In genomic region chr9:92762196-92762595, GRCh38 we compare ENCODE assay signal across 10 cellular contexts. TPM values are rescaled to one million over a fixed set of nuclear protein-coding genes. Genes with fewer than 3 reads are reported as not detected.
DNase-seq lines count a peak whose midpoint lies in the region; ATAC-seq and TF ChIP-seq lines count a peak whose summit lies in the region.
"Had no signal": no experiment of that assay in that cellular context is flagged by ENCODE, and none has a peak within 500 bp of the region (broad histone marks: within the 10 kb centered on the region; RNA-seq: fewer than 3 reads in every experiment).

No MANE protein-coding gene starts in this region.

- H3K27ac ChIP-seq in left ventricle myocardium inferior (replicated peaks) (no peak overlapping the region), iPS-20b (ENCODE audit: low read length) (no peak overlapping the region), suprapubic skin (peak overlapping the region; percentile 34), stomach (peak overlapping the region in 1 of 5 donors; percentile 100)
- H3K27ac ChIP-seq: HL-60 had no signal

- H3K9ac ChIP-seq in iPS-20b (ENCODE audit: low read depth, low read length) = no peak overlapping the region

- no peak for DNase-seq in left ventricle myocardium inferior
- no peak for DNase-seq in Right ventricle myocardium superior
- DNase-seq in activated CD8-positive, alpha-beta T cell treated with anti-CD3 and anti-CD28 coated beads for 36 hours = no peak
- no peak for DNase-seq in suprapubic skin (ENCODE audit: low spot score in 2 of 2)
- DNase-seq in stimulated activated CD4-positive, alpha-beta T cell treated with anti-CD3 and anti-CD28 coated beads, Interleukin-15, amount 100 ng/mL, for 24 hours = no peak
- DNase-seq in stomach = no peak
- no peak for DNase-seq in epidermal melanocyte (ENCODE audit: insufficient read length, low spot score)
- DNase-seq: NCI-H1930 had no signal

- no peaks in the 10 kb centered on the region for H3K27me3 Mint-ChIP-seq in activated CD8-positive, alpha-beta T cell treated with anti-CD3 and anti-CD28 coated beads for 36 hours

- CTCF ChIA-PET in activated CD8-positive, alpha-beta T cell treated with anti-CD3 and anti-CD28 coated beads for 36 hours (lab: Charles Lee) = interaction anchor here (1.2 to 1.6 kb wide), 2 partner anchors 17 to 29 kb away, joined by 4 read pairs; no protein-coding TSS in a partner anchor

- H3K36me3 Mint-ChIP-seq in activated CD8-positive, alpha-beta T cell treated with anti-CD3 and anti-CD28 coated beads for 36 hours (ENCODE audit: low read depth) = no peaks in the 10 kb centered on the region

- peaks cover 76% of the 10 kb centered on the region for H3K4me1 ChIP-seq in left ventricle myocardium inferior
- H3K4me1 ChIP-seq in iPS-20b (ENCODE audit: insufficient read depth, low read length) = peaks cover 19% of the 10 kb centered on the region
- peaks cover 62% of the 10 kb centered on the region for H3K4me1 ChIP-seq in suprapubic skin
- H3K4me1 ChIP-seq in stomach = peaks cover 38 to 59% (median 50%) of the 10 kb centered on the region in 4 donors

- TF ChIP-seq CTCF in left ventricle myocardium inferior (IDR thresholded peaks at IDR 0.05; ENCODE audit: borderline replicate concordance) (no peak), suprapubic skin (IDR thresholded peaks at IDR 0.05) (no peak), stomach (IDR thresholded peaks at IDR 0.05) (no peak)
- no peak for TF ChIP-seq CTCF in activated CD8-positive, alpha-beta T cell treated with anti-CD3 and anti-CD28 coated beads for 36 hours (IDR thresholded peaks at IDR 0.05)

- TF ChIP-seq EP300 in suprapubic skin (IDR thresholded peaks at IDR 0.05) (no peak), stomach (IDR thresholded peaks at IDR 0.05) (no peak)

- H3K27me3 ChIP-seq in left ventricle myocardium inferior (ENCODE audit: low read depth) (no peaks in the 10 kb centered on the region), iPS-20b (ENCODE audit: insufficient read depth, low read length) (no peaks in the 10 kb centered on the region), suprapubic skin (no peaks in the 10 kb centered on the region), stomach (no peaks in the 10 kb centered on the region)

- no peak for TF ChIP-seq POLR2A in suprapubic skin (IDR thresholded peaks at IDR 0.05)
- TF ChIP-seq POLR2A in stomach (IDR thresholded peaks at IDR 0.05) = no peak

- POLR2A ChIA-PET in activated CD8-positive, alpha-beta T cell treated with anti-CD3 and anti-CD28 coated beads for 36 hours (lab: Charles Lee) = no interaction called here

- peaks cover 54% of the 10 kb centered on the region for H3K4me1 Mint-ChIP-seq in activated CD8-positive, alpha-beta T cell treated with anti-CD3 and anti-CD28 coated beads for 36 hours (ENCODE audit: low read depth)

- peak overlapping the region; percentile 86 for H3K4me3 Mint-ChIP-seq in activated CD8-positive, alpha-beta T cell treated with anti-CD3 and anti-CD28 coated beads for 36 hours

- intact Hi-C loops in left ventricle myocardium inferior (cut with micrococcal nuclease) = no loop called here
- intact Hi-C loops in Right ventricle myocardium superior (cut with DNase I) = loop anchor here (10.0 kb wide), 1 partner anchor 47 kb away; no protein-coding TSS in a partner anchor
- intact Hi-C loops in activated CD8-positive, alpha-beta T cell treated with anti-CD3 and anti-CD28 coated beads for 36 hours (cut with micrococcal nuclease) = no loop called here
- intact Hi-C loops in stomach (cut with DNase I; ENCODE audit: low total_unique reads) = no loop called here

- H3K36me3 ChIP-seq in left ventricle myocardium inferior (no peaks in the 10 kb centered on the region), iPS-20b (ENCODE audit: insufficient read depth, low read depth, low read length) (no peaks in the 10 kb centered on the region), suprapubic skin (no peaks in the 10 kb centered on the region), stomach (no peaks in the 10 kb centered on the region)

- WGBS in suprapubic skin = 7% methylated on average over 4 of the region's 4 CpGs
- WGBS in stomach, 5 donors = 38 to 50% (median 47%) methylated on average over 4 of the region's 4 CpGs

- H3K9me3 ChIP-seq in left ventricle myocardium inferior (replicated peaks) (no peaks in the 10 kb centered on the region), iPS-20b (ENCODE audit: insufficient read depth, low read depth, low read length) (no peaks in the 10 kb centered on the region), suprapubic skin (no peaks in the 10 kb centered on the region), stomach (no peaks in the 10 kb centered on the region)

- H3K9me3 Mint-ChIP-seq in activated CD8-positive, alpha-beta T cell treated with anti-CD3 and anti-CD28 coated beads for 36 hours = no peaks in the 10 kb centered on the region

- ATAC-seq in Right ventricle myocardium superior (ENCODE audit: poor library complexity) = no peak
- no peak for ATAC-seq in activated CD8-positive, alpha-beta T cell treated with anti-CD3 and anti-CD28 coated beads for 36 hours

- H3K4me3 ChIP-seq in left ventricle myocardium inferior (peak overlapping the region; percentile 95), iPS-20b (ENCODE audit: low read length) (0 out of 2 replicates have a peak overlapping the region, but pooled peaks have one; percentile 89), suprapubic skin (peak overlapping the region; percentile 98), stomach (peak overlapping the region in 2 of 4 donors; percentile 93 to 98)

- H3K27ac Mint-ChIP-seq in activated CD8-positive, alpha-beta T cell treated with anti-CD3 and anti-CD28 coated beads for 36 hours = peak overlapping the region; percentile 9

RNA-seq across cellular contexts. Expression of gene BICD2, which starts 2.4 kb away (rescaled TPM):
- total RNA-seq in left ventricle myocardium inferior = 37.3 TPM
- 33.2 TPM for total RNA-seq in Right ventricle myocardium superior
- 10 to 100 TPM; 14.2 to 16.8 TPM for total RNA-seq in activated CD8-positive, alpha-beta T cell treated with anti-CD3 and anti-CD28 coated beads for 36 hours
- total RNA-seq in suprapubic skin = 100 to 1,000 TPM; 135 to 201 (median 153) TPM
- 10 to 100 TPM in 4 of 5 donors, 1 to 10 TPM in 1; 6.4 to 32.6 (median 20.4) TPM for total RNA-seq in stomach
- polyA plus RNA-seq in stomach = 10 to 100 TPM in 1 of 3 donors, 1 to 10 TPM in 2; 5.9 to 15.8 (median 6.3) TPM
